In the genomic region with DNA sequence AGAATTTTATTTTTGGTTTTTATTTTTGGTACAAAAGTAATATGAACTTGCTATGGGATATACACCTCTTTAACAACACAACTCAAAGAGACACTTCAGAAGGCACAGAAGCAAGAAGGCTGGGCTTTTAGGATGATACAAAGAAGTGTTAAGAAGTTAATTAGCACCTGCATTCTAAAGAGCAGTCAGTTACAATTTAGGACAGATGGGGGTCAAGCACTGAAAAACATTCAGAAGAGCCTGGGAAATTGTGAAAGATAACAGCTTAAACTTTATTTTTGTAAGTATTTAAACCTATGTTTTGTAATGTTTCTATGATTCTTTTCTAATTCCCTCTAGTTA, we compare ENCODE assay signal across 31 cellular contexts.
"Had no signal": no experiment of that assay in that cellular context is flagged by ENCODE, and none has a peak within 500 bp of the region (broad histone marks: within the 10 kb centered on the region; RNA-seq: fewer than 3 reads in every experiment).

No MANE protein-coding gene starts in this region.

- DNase-seq: activated CD4-positive, alpha-beta T cell treated with anti-CD3 and anti-CD28 coated beads for 36 hours; activated CD4-positive, alpha-beta T cell treated with anti-CD3 and anti-CD28 coated beads, Interleukin-2, amount 10 ng/mL, durations not matched to agents 7 days and 5 days; activated CD4-positive, alpha-beta T cell treated with anti-CD3 and anti-CD28 coated beads, Interleukin-2, amount 50 U/mL, for 48 hours; activated CD8-positive, alpha-beta T cell treated with anti-CD3 and anti-CD28 coated beads, Interleukin-2, amount 10 ng/mL, durations not matched to agents 7 days and 5 days; activated gamma-delta T cell treated with Interleukin-2 at 50 U/mL for 16 hours; activated naive CD4-positive, alpha-beta T cell treated with anti-CD3 and anti-CD28 coated beads for 36 hours; activated T-cell treated with anti-CD3 and anti-CD28 coated beads, Interleukin-2, amount 50 U/mL, for 4 hours; adrenal gland; body of pancreas; NCI-H1092 treated with DMSO at 0.1 percent for 48 hours; NCI-H1417; NCI-H146; NCI-H187; NCI-H2029 treated with DMSO at 0.1 percent for 48 hours; NCI-H2171 treated with DMSO at 0.1 percent for 48 hours; NCI-H345; NCI-H524 treated with DMSO at 0.1 percent for 48 hours; NCI-H748 treated with DMSO at 0.1 percent for 48 hours; NK-92 treated with Interleukin-12 subunit alpha and Interleukin-12 subunit beta, amount 100 ng/mL, for 24 hours; PC-3; Peyer's patch; RPMI8226; SHP77 treated with DMSO at 0.1 percent for 48 hours; SK-N-SH had no signal

- ATAC-seq: activated CD4-positive, alpha-beta T cell treated with anti-CD3 and anti-CD28 coated beads for 36 hours; activated CD4-positive, CD25-positive, alpha-beta regulatory T cell treated with anti-CD3 and anti-CD28 coated beads, Interleukin-2, amount 50 U/mL, for 24 hours; activated CD8-positive, alpha-beta T cell treated with anti-CD3 and anti-CD28 coated beads, Interleukin-2, amount 10 ng/mL, durations not matched to agents 7 days and 5 days; activated naive CD4-positive, alpha-beta T cell treated with anti-CD3 and anti-CD28 coated beads, Interleukin-2, amount 50 U/mL, for 72 hours; activated T-cell treated with anti-CD3 and anti-CD28 coated beads, Interleukin-2, amount 50 U/mL, for 4 hours; body of pancreas; PC-3 had no signal

- H3K27ac Mint-ChIP-seq: activated CD4-positive, alpha-beta T cell treated with anti-CD3 and anti-CD28 coated beads for 36 hours; activated CD4-positive, alpha-beta T cell treated with anti-CD3 and anti-CD28 coated beads, Interleukin-2, amount 10 ng/mL, durations not matched to agents 7 days and 5 days; activated CD8-positive, alpha-beta T cell treated with anti-CD3 and anti-CD28 coated beads, Interleukin-2, amount 10 ng/mL, durations not matched to agents 7 days and 5 days; activated naive CD4-positive, alpha-beta T cell treated with anti-CD3 and anti-CD28 coated beads for 36 hours; activated naive CD4-positive, alpha-beta T cell treated with anti-CD3 and anti-CD28 coated beads, Interleukin-2, amount 50 U/mL, for 72 hours; activated T-helper 1 cell treated with anti-CD3 and anti-CD28 coated beads, Interleukin-12 subunit alpha, Interleukin-12 subunit beta, Interleukin-2, Interleukin-4 antibody, amounts not matched to agents 30 ng/mL and 10 ng/mL and 1 ng/mL, durations not matched to agents 14 hours and 24 hours and 36 hours; T-helper 1 cell treated with Interleukin-12 subunit alpha and Interleukin-12 subunit beta and Interleukin-4 antibody, amounts not matched to agents 30 μg/mL and 1 μg/mL, for 36 hours; T-helper 2 cell treated with Interferon-gamma antibody and Interleukin-4, amounts not matched to agents 5 μg/mL and 100 μg/mL, for 36 hours had no signal

- H3K4me2 ChIP-seq: SK-N-SH had no signal

- H3K9ac ChIP-seq: SK-N-SH had no signal

- H3K27me3 Mint-ChIP-seq: activated CD4-positive, alpha-beta T cell treated with anti-CD3 and anti-CD28 coated beads for 36 hours; activated CD4-positive, alpha-beta T cell treated with anti-CD3 and anti-CD28 coated beads, Interleukin-2, amount 10 ng/mL, durations not matched to agents 7 days and 5 days had no signal

- H3K4me1 Mint-ChIP-seq: activated CD4-positive, alpha-beta T cell treated with anti-CD3 and anti-CD28 coated beads for 36 hours; activated CD4-positive, alpha-beta T cell treated with anti-CD3 and anti-CD28 coated beads, Interleukin-2, amount 10 ng/mL, durations not matched to agents 7 days and 5 days had no signal

- H3K9me3 ChIP-seq: adrenal gland, body of pancreas, breast epithelium, Peyer's patch, SJSA1, SK-N-SH had no signal

- H3K4me3 ChIP-seq: adrenal gland, body of pancreas, breast epithelium, Peyer's patch, SJSA1 had no signal

- H3K4me3 Mint-ChIP-seq: activated CD4-positive, alpha-beta T cell treated with anti-CD3 and anti-CD28 coated beads for 36 hours; activated CD4-positive, alpha-beta T cell treated with anti-CD3 and anti-CD28 coated beads, Interleukin-2, amount 10 ng/mL, durations not matched to agents 7 days and 5 days; activated CD8-positive, alpha-beta T cell treated with anti-CD3 and anti-CD28 coated beads, Interleukin-2, amount 10 ng/mL, durations not matched to agents 7 days and 5 days; activated naive CD4-positive, alpha-beta T cell treated with anti-CD3 and anti-CD28 coated beads for 36 hours; activated T-cell treated with anti-CD3 and anti-CD28 coated beads, Interleukin-2, amount 50 U/mL, for 4 hours; activated T-helper 1 cell treated with anti-CD3 and anti-CD28 coated beads, Interleukin-12 subunit alpha, Interleukin-12 subunit beta, Interleukin-2, Interleukin-4 antibody, amounts not matched to agents 30 ng/mL and 10 ng/mL and 1 ng/mL, durations not matched to agents 14 hours and 24 hours and 36 hours; T-helper 1 cell treated with Interleukin-12 subunit alpha and Interleukin-12 subunit beta and Interleukin-4 antibody, amounts not matched to agents 30 μg/mL and 1 μg/mL, for 36 hours; T-helper 2 cell treated with Interferon-gamma antibody and Interleukin-4, amounts not matched to agents 5 μg/mL and 100 μg/mL, for 36 hours had no signal

- H3K27me3 ChIP-seq: adrenal gland, body of pancreas, breast epithelium, Peyer's patch, SJSA1 had no signal

- H3K27ac ChIP-seq: adrenal gland, body of pancreas, breast epithelium, Peyer's patch, SJSA1 had no signal

- H3K4me1 ChIP-seq: adrenal gland, body of pancreas, breast epithelium, Peyer's patch, SJSA1 had no signal

- H3K36me3 ChIP-seq: adrenal gland, breast epithelium, Peyer's patch, SJSA1 had no signal
